1 cellular context compared by ENCODE assay signal in genomic region chr1:32650752-32651460, GRCh38.
TF ChIP-seq lines count a peak whose summit lies in the region.

RBBP4 (plus strand) TSS chr1:32651208; CDS start chr1:32651307, 99 bp downstream.

TF ChIP-seq in HepG2, 621 proteins besides CTCF, POLR2A, EP300 and RAD21 (continued from another document and continues in another):
- TF ChIP-seq GMEB2 (CRISPR knock-in tag; IDR thresholded peaks at IDR 0.05; ENCODE audit: low read depth) (peak; percentile 59; the same call in 1 of the 2 replicates), ZC3H13 (CRISPR knock-in tag; IDR thresholded peaks at IDR 0.05) (peak; percentile 77; the same call in 1 of the 2 replicates), TEAD3 (CRISPR knock-in tag; optimal IDR thresholded peaks at IDR 0.05; ENCODE audit: borderline replicate concordance) (no peak), ZGPAT (CRISPR knock-in tag; IDR thresholded peaks at IDR 0.05) (peak; percentile 80), ZNF670 (CRISPR knock-in tag; IDR thresholded peaks at IDR 0.05; ENCODE audit: borderline replicate concordance) (peak; percentile 93; the same call in 1 of the 2 replicates), KLF12 (CRISPR knock-in tag; IDR thresholded peaks at IDR 0.05; ENCODE audit: borderline replicate concordance) (0 out of 2 replicates have a peak, but pooled peaks have one; percentile 73), MIXL1 (CRISPR knock-in tag; IDR thresholded peaks at IDR 0.05) (no peak), ZMYM3 (CRISPR knock-in tag; IDR thresholded peaks at IDR 0.05) (no peak; the same call in 1 of the 2 replicates), ZNF264 (CRISPR knock-in tag; IDR thresholded peaks at IDR 0.05) (peak; percentile 27), RNF219 (CRISPR knock-in tag; IDR thresholded peaks at IDR 0.05) (no peak), RFXANK (CRISPR knock-in tag; IDR thresholded peaks at IDR 0.05) (no peak; the same call in 1 of the 2 replicates), SAFB2 (CRISPR knock-in tag; IDR thresholded peaks at IDR 0.05; ENCODE audit: borderline replicate concordance, low read depth) (0 out of 2 replicates have a peak, but pooled peaks have one; percentile 79), ZNF180 (CRISPR knock-in tag; IDR thresholded peaks at IDR 0.05; ENCODE audit: borderline replicate concordance, low read depth) (no peak), HOXA9 (CRISPR knock-in tag; IDR thresholded peaks at IDR 0.05; ENCODE audit: borderline replicate concordance) (peak; percentile 91), NCOA1 (CRISPR knock-in tag; IDR thresholded peaks at IDR 0.05) (peak; percentile 81), ZNF354B (CRISPR knock-in tag; IDR thresholded peaks at IDR 0.05) (peak; percentile 86; the same call in 1 of the 2 replicates), ZNF567 (CRISPR knock-in tag; IDR thresholded peaks at IDR 0.05; ENCODE audit: borderline replicate concordance) (peak; percentile 29; the same call in 1 of the 2 replicates), MAX (IDR thresholded peaks at IDR 0.05) (peak; percentile 89), ZNF672 (CRISPR knock-in tag; IDR thresholded peaks at IDR 0.05) (no peak), ZNF331 (CRISPR knock-in tag; IDR thresholded peaks at IDR 0.05) (peak; percentile 41), YEATS2 (CRISPR knock-in tag; IDR thresholded peaks at IDR 0.05; ENCODE audit: borderline replicate concordance) (peak; percentile 78; the same call in 1 of the 2 replicates), ZNF280B (CRISPR knock-in tag; IDR thresholded peaks at IDR 0.05; ENCODE audit: borderline replicate concordance) (peak; percentile 79), ZNF446 (CRISPR knock-in tag; IDR thresholded peaks at IDR 0.05) (peak; percentile 63), ZNF350 (CRISPR knock-in tag; IDR thresholded peaks at IDR 0.05; ENCODE audit: borderline replicate concordance, low read depth) (peak; percentile 66; the same call in 1 of the 2 replicates), MAFF (IDR thresholded peaks at IDR 0.05; ENCODE audit: low read depth, low read length) (no peak), THAP11 (CRISPR knock-in tag; IDR thresholded peaks at IDR 0.05) (peak; percentile 75), ZBTB49 (CRISPR knock-in tag; IDR thresholded peaks at IDR 0.05; ENCODE audit: borderline replicate concordance) (no peak), ARID2 (CRISPR knock-in tag; IDR thresholded peaks at IDR 0.05; ENCODE audit: borderline replicate concordance) (0 out of 2 replicates have a peak, but pooled peaks have one; percentile 59), PLRG1 (conservative IDR thresholded peaks at IDR 0.05) (no peak), ESRRA (CRISPR knock-in tag; IDR thresholded peaks at IDR 0.05; ENCODE audit: low read depth) (no peak; the same call in 1 of the 2 replicates), RFX1 (IDR thresholded peaks at IDR 0.05) (no peak), NRL (CRISPR knock-in tag; IDR thresholded peaks at IDR 0.05; ENCODE audit: borderline replicate concordance) (peak; percentile 95; the same call in 1 of the 2 replicates), SP4 (CRISPR knock-in tag; IDR thresholded peaks at IDR 0.05) (peak; percentile 63; the same call in 1 of the 2 replicates), ZNF572 (CRISPR knock-in tag; IDR thresholded peaks at IDR 0.05) (peak; percentile 59; the same call in 1 of the 2 replicates), ZNF563 (CRISPR knock-in tag; IDR thresholded peaks at IDR 0.05) (peak; percentile 97), ZFP90 (CRISPR knock-in tag; IDR thresholded peaks at IDR 0.05; ENCODE audit: borderline replicate concordance) (peak; percentile 83; the same call in 1 of the 2 replicates), ZNF792 (CRISPR knock-in tag; IDR thresholded peaks at IDR 0.05) (peak; percentile 18; the same call in 1 of the 2 replicates), TOE1 (CRISPR knock-in tag; IDR thresholded peaks at IDR 0.05) (peak; percentile 56; the same call in 1 of the 2 replicates), ZBTB26 (CRISPR knock-in tag; IDR thresholded peaks at IDR 0.05; ENCODE audit: borderline replicate concordance) (peak; percentile 78; the same call in 1 of the 2 replicates), MEIS2 (CRISPR knock-in tag; IDR thresholded peaks at IDR 0.05) (peak; percentile 73; the same call in 1 of the 2 replicates)
- TF ChIP-seq, protein P1, sequence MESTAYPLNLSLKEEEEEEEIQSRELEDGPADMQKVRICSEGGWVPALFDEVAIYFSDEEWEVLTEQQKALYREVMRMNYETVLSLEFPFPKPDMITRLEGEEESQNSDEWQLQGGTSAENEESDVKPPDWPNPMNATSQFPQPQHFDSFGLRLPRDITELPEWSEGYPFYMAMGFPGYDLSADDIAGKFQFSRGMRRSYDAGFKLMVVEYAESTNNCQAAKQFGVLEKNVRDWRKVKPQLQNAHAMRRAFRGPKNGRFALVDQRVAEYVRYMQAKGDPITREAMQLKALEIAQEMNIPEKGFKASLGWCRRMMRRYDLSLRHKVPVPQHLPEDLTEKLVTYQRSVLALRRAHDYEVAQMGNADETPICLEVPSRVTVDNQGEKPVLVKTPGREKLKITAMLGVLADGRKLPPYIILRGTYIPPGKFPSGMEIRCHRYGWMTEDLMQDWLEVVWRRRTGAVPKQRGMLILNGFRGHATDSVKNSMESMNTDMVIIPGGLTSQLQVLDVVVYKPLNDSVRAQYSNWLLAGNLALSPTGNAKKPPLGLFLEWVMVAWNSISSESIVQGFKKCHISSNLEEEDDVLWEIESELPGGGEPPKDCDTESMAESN (CRISPR knock-in tag; conservative IDR thresholded peaks at IDR 0.05): peak; percentile 57; the same call in 1 of the 2 replicates
- TF ChIP-seq, protein P2, sequence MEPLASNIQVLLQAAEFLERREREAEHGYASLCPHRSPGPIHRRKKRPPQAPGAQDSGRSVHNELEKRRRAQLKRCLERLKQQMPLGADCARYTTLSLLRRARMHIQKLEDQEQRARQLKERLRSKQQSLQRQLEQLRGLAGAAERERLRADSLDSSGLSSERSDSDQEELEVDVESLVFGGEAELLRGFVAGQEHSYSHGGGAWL (CRISPR knock-in tag; IDR thresholded peaks at IDR 0.05): peak; percentile 91
- TF ChIP-seq, protein P3, sequence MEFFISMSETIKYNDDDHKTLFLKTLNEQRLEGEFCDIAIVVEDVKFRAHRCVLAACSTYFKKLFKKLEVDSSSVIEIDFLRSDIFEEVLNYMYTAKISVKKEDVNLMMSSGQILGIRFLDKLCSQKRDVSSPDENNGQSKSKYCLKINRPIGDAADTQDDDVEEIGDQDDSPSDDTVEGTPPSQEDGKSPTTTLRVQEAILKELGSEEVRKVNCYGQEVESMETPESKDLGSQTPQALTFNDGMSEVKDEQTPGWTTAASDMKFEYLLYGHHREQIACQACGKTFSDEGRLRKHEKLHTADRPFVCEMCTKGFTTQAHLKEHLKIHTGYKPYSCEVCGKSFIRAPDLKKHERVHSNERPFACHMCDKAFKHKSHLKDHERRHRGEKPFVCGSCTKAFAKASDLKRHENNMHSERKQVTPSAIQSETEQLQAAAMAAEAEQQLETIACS (CRISPR knock-in tag; IDR thresholded peaks at IDR 0.05): peak; percentile 98
- TF ChIP-seq, protein P4, sequence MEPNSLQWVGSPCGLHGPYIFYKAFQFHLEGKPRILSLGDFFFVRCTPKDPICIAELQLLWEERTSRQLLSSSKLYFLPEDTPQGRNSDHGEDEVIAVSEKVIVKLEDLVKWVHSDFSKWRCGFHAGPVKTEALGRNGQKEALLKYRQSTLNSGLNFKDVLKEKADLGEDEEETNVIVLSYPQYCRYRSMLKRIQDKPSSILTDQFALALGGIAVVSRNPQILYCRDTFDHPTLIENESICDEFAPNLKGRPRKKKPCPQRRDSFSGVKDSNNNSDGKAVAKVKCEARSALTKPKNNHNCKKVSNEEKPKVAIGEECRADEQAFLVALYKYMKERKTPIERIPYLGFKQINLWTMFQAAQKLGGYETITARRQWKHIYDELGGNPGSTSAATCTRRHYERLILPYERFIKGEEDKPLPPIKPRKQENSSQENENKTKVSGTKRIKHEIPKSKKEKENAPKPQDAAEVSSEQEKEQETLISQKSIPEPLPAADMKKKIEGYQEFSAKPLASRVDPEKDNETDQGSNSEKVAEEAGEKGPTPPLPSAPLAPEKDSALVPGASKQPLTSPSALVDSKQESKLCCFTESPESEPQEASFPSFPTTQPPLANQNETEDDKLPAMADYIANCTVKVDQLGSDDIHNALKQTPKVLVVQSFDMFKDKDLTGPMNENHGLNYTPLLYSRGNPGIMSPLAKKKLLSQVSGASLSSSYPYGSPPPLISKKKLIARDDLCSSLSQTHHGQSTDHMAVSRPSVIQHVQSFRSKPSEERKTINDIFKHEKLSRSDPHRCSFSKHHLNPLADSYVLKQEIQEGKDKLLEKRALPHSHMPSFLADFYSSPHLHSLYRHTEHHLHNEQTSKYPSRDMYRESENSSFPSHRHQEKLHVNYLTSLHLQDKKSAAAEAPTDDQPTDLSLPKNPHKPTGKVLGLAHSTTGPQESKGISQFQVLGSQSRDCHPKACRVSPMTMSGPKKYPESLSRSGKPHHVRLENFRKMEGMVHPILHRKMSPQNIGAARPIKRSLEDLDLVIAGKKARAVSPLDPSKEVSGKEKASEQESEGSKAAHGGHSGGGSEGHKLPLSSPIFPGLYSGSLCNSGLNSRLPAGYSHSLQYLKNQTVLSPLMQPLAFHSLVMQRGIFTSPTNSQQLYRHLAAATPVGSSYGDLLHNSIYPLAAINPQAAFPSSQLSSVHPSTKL (CRISPR knock-in tag; IDR thresholded peaks at IDR 0.05): peak; percentile 41; the same call in 1 of the 2 replicates
